ENCODE assay signal across 22 cellular contexts in the genomic region with DNA sequence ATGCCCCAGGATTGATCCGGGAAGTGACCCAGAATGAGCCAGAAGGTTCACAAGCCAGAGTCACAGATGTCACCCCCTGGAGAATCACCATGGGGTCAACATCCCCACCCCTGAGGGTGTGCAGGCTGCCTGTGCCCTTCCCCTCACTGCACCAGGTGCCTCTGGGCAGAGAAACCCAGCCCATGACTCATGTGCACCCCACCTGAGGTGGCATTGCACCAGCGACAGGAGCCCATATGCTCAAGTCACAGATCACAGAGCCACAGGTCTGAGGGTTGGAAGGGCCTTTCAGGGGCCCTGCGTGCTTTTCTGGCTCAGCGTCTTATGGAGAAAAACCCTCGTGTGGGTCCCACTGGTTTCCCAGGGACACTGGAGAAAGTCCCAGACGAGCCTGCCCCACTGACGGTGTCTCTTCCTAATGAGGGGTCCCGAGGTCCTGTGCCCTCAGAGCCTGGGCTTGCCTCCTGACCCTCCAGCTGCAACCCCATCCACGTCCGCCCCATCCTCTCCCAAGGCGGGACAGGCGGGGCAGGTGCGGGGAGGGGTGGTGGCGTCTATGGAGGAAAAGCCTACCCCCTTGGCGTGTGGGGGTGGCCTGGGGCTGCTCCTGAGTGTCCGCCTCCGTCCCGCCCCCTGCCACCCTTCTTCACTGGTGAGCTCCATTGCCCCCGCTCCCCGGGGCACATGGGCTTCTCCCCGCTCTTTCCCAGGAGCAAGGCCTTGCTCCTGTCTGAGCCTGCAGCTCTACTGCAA. TPM values are rescaled to one million over a fixed set of nuclear protein-coding genes. Genes with fewer than 3 reads are reported as not detected.
A peak's percentile ranks its signal among the peaks of the same experiment; 100 is the strongest.
DNase-seq lines count a peak whose midpoint lies in the region; ATAC-seq, FAIRE-seq and TF ChIP-seq lines count a peak whose summit lies in the region.
"Had no signal": no experiment of that assay in that cellular context is flagged by ENCODE, and none has a peak within 500 bp of the region (broad histone marks: within the 10 kb centered on the region; RNA-seq: fewer than 3 reads in every experiment).

No MANE protein-coding gene starts in this region.

- no peaks in the 10 kb centered on the region for H3K79me2 ChIP-seq in osteoblast (ENCODE audit: insufficient read depth, low read length)

- ATAC-seq in WTC11: no peak
- ATAC-seq: A549 had no signal

- H3K27ac Mint-ChIP-seq in WTC11: 0 out of 2 replicates have a peak overlapping the region, but pooled peaks have one; percentile 24
- H3K27ac Mint-ChIP-seq: CD4-positive, alpha-beta T cell; HFFc6; IgD-negative memory B cell had no signal

- no peak overlapping the region for H3K23ac ChIP-seq in mesenchymal stem cell (ENCODE audit: low read length in 2 of 2)

- POLR2A ChIA-PET in WTC11 (lab: Charles Lee): no interaction called here

- intact Hi-C loops in left ventricle myocardium inferior (cut with micrococcal nuclease) (no loop called here), cardiac septum (cut with DNase I) (no loop called here)

- no peak overlapping the region for H3K4me3 Mint-ChIP-seq in WTC11
- H3K4me3 Mint-ChIP-seq: CD4-positive, alpha-beta T cell; HFFc6; IgD-negative memory B cell had no signal

- H3K14ac ChIP-seq in mesenchymal stem cell (ENCODE audit: low read length in 2 of 2): no peak overlapping the region

- H3K9me3 ChIP-seq in left ventricle myocardium inferior (replicated peaks) (no peaks in the 10 kb centered on the region), mesenchymal stem cell (ENCODE audit: control insufficient read depth, low read length) (no peaks in the 10 kb centered on the region), osteoblast (ENCODE audit: low read depth, low read length) (no peaks in the 10 kb centered on the region)
- H3K9me3 ChIP-seq: A549, Caco-2 had no signal

- CTCF ChIA-PET in WTC11 (lab: Charles Lee): interaction anchor here (2.9 kb wide), 1 partner anchor 152 kb away, joined by 9 read pairs; a partner anchor contains a TSS

- H3K9ac ChIP-seq in mesenchymal stem cell (ENCODE audit: low read length): no peak overlapping the region

- H3K9me3 Mint-ChIP-seq in WTC11: no peaks in the 10 kb centered on the region
- H3K9me3 Mint-ChIP-seq: CD4-positive, alpha-beta T cell; HFFc6; IgD-negative memory B cell had no signal

- peaks cover 9% of the 10 kb centered on the region; the same call in 1 of the 2 replicates for H3K36me3 Mint-ChIP-seq in WTC11

- H3K27me3 ChIP-seq in left ventricle myocardium inferior (ENCODE audit: low read depth) (no peaks in the 10 kb centered on the region), mesenchymal stem cell (ENCODE audit: control insufficient read depth in 1 of 2, insufficient read depth in 1 of 2, low read length in 2 of 2) (no peaks in the 10 kb centered on the region), osteoblast (ENCODE audit: insufficient read depth, low read length) (no peaks in the 10 kb centered on the region)

- 97% methylated on average over 21 of the region's 21 CpGs for WGBS in mesenchymal stem cell

- H3K79me1 ChIP-seq in mesenchymal stem cell (replicated peaks; ENCODE audit: low read length, poor library complexity, severe bottlenecking): peaks cover 1% of the 10 kb centered on the region

- TF ChIP-seq CTCF in left ventricle myocardium inferior (IDR thresholded peaks at IDR 0.05; ENCODE audit: borderline replicate concordance): no peak
- no peak for TF ChIP-seq CTCF in WTC11 (IDR thresholded peaks at IDR 0.05)
- TF ChIP-seq CTCF in osteoblast (IDR thresholded peaks at IDR 0.05; ENCODE audit: extremely low read depth, low read depth, low read length): no peak

- no peak overlapping the region for H2BK12ac ChIP-seq in mesenchymal stem cell (ENCODE audit: low read length in 2 of 2)

- no peak for DNase-seq in left ventricle myocardium inferior
- no peak for DNase-seq in cardiac septum (ENCODE audit: low spot score)
- DNase-seq in WTC11 (ENCODE audit: low spot score): no peak
- DNase-seq in mesenchymal stem cell: no peak
- peak; percentile 73 for DNase-seq in osteoblast (ENCODE audit: insufficient read length, low spot score, missing footprints)
- DNase-seq in NCI-H82 (lab: John Stamatoyannopoulos, UW): no peak
- no peak for DNase-seq in islet precursor cell
- DNase-seq in HTR-8/SVneo (ENCODE audit: insufficient read length, low spot score): no peak
- DNase-seq: AML-193; Caco-2; CD4-positive, alpha-beta T cell; GDM1; HCEC 1CT; HFFc6 had no signal

- H3K18ac ChIP-seq in mesenchymal stem cell (ENCODE audit: low read depth in 1 of 2, low read length in 2 of 2): no peak overlapping the region

- peaks cover 3% of the 10 kb centered on the region for H4K20me1 ChIP-seq in osteoblast (ENCODE audit: insufficient read depth, low read length)

- peak overlapping the region; percentile 40 for H3K27ac ChIP-seq in left ventricle myocardium inferior (replicated peaks)
- H3K27ac ChIP-seq in mesenchymal stem cell (ENCODE audit: low read length, poor library complexity, severe bottlenecking): no peak overlapping the region
- H3K27ac ChIP-seq in osteoblast (ENCODE audit: low read depth, low read length): no peak overlapping the region
- H3K27ac ChIP-seq: 22Rv1, A549, C4-2B had no signal

- H3K36me3 ChIP-seq in left ventricle myocardium inferior (peaks cover 100% of the 10 kb centered on the region), mesenchymal stem cell (ENCODE audit: control insufficient read depth in 1 of 2, insufficient read depth in 2 of 2, low read depth in 1 of 2, low read length in 2 of 2) (peaks cover 67 to 77% of the 10 kb centered on the region in 2 experiments), osteoblast (ENCODE audit: insufficient read depth, low read length) (peaks cover 15% of the 10 kb centered on the region)

- no peaks in the 10 kb centered on the region for H3K27me3 Mint-ChIP-seq in WTC11 (ENCODE audit: low read depth)
- H3K27me3 Mint-ChIP-seq: CD4-positive, alpha-beta T cell; IgD-negative memory B cell had no signal

- H3K4me3 ChIP-seq in left ventricle myocardium inferior (no peak overlapping the region), mesenchymal stem cell (ENCODE audit: insufficient read depth in 1 of 2, low read depth in 1 of 2, low read length in 2 of 2) (no peak overlapping the region), osteoblast (ENCODE audit: insufficient read depth, low read length) (no peak overlapping the region)
- H3K4me3 ChIP-seq: A549 had no signal

- FAIRE-seq in HTR-8/SVneo (lab: Jason Lieb, UNC): no peak
- FAIRE-seq: A549, D721Med, GM12892, GM18507, HepG2 had no signal

- H2BK5ac ChIP-seq in mesenchymal stem cell (ENCODE audit: low read depth, low read length, poor library complexity, severe bottlenecking): no peak overlapping the region

- H3K4me1 Mint-ChIP-seq in WTC11: 0 out of 2 replicates have a peak, but pooled peaks cover 4% of the 10 kb centered on the region
- H3K4me1 Mint-ChIP-seq: IgD-negative memory B cell had no signal

- H2BK120ac ChIP-seq in mesenchymal stem cell (ENCODE audit: low read depth, low read length): no peak overlapping the region

- H3K4me2 ChIP-seq in mesenchymal stem cell (ENCODE audit: low read length, poor library complexity, severe bottlenecking) (no peak overlapping the region), osteoblast (ENCODE audit: insufficient read depth, low read length) (no peak overlapping the region)
- H3K4me2 ChIP-seq: A549 had no signal

- H2AFZ ChIP-seq in mesenchymal stem cell (ENCODE audit: low read depth, low read length): no peak overlapping the region
- no peak overlapping the region for H2AFZ ChIP-seq in osteoblast (ENCODE audit: low read length)

- peak overlapping the region; percentile 80 for H2BK15ac ChIP-seq in mesenchymal stem cell (ENCODE audit: low read depth, poor library complexity, severe bottlenecking)

- H2AK5ac ChIP-seq in mesenchymal stem cell (ENCODE audit: low read length, severe bottlenecking): no peak overlapping the region

- H4K8ac ChIP-seq in mesenchymal stem cell (ENCODE audit: low read length): no peak overlapping the region

- H3K4ac ChIP-seq in mesenchymal stem cell (ENCODE audit: low read depth in 1 of 2, low read length in 2 of 2): no peak overlapping the region

- H4K91ac ChIP-seq in mesenchymal stem cell (ENCODE audit: low read length): no peak overlapping the region

- H3K4me1 ChIP-seq in left ventricle myocardium inferior (peaks cover 29% of the 10 kb centered on the region), mesenchymal stem cell (ENCODE audit: control insufficient read depth, insufficient read depth, low read depth, low read length) (peaks cover 11% of the 10 kb centered on the region), osteoblast (ENCODE audit: insufficient read depth, low read length) (peaks cover 16% of the 10 kb centered on the region)
- H3K4me1 ChIP-seq: A549, Caco-2 had no signal

TF ChIP-seq in WTC11, 78 proteins besides CTCF, POLR2A, EP300 and RAD21 (continues in another document):
- TF ChIP-seq, protein P1, sequence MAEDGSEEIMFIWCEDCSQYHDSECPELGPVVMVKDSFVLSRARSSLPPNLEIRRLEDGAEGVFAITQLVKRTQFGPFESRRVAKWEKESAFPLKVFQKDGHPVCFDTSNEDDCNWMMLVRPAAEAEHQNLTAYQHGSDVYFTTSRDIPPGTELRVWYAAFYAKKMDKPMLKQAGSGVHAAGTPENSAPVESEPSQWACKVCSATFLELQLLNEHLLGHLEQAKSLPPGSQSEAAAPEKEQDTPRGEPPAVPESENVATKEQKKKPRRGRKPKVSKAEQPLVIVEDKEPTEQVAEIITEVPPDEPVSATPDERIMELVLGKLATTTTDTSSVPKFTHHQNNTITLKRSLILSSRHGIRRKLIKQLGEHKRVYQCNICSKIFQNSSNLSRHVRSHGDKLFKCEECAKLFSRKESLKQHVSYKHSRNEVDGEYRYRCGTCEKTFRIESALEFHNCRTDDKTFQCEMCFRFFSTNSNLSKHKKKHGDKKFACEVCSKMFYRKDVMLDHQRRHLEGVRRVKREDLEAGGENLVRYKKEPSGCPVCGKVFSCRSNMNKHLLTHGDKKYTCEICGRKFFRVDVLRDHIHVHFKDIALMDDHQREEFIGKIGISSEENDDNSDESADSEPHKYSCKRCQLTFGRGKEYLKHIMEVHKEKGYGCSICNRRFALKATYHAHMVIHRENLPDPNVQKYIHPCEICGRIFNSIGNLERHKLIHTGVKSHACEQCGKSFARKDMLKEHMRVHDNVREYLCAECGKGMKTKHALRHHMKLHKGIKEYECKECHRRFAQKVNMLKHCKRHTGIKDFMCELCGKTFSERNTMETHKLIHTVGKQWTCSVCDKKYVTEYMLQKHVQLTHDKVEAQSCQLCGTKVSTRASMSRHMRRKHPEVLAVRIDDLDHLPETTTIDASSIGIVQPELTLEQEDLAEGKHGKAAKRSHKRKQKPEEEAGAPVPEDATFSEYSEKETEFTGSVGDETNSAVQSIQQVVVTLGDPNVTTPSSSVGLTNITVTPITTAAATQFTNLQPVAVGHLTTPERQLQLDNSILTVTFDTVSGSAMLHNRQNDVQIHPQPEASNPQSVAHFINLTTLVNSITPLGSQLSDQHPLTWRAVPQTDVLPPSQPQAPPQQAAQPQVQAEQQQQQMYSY (CRISPR knock-in tag; IDR thresholded peaks at IDR 0.05): no peak

RNA-seq across cellular contexts. Expression of a gene that starts 47.6 kb away (rescaled TPM):
- 9.2 TPM for total RNA-seq in left ventricle myocardium inferior
- 11.0 TPM for total RNA-seq in cardiac septum
- 12.2 to 13.9 TPM (median 13.8 TPM) in 3 replicates for total RNA-seq in WTC11 (2021)
- polyA plus RNA-seq in mesenchymal stem cell (2013, experiment 1 of 2): 9.5 TPM
- 9.8 TPM for polyA plus RNA-seq in mesenchymal stem cell (2013, experiment 2 of 2)
- total RNA-seq in osteoblast: 16.5 and 19.5 TPM in 2 replicates
